8 cellular contexts compared by ENCODE assay signal in genomic region chr19:6393074-6393981, GRCh38. TPM values are rescaled to one million over a fixed set of nuclear protein-coding genes. Genes with fewer than 3 reads are reported as not detected.
DNase-seq lines count a peak whose midpoint lies in the region; ATAC-seq, FAIRE-seq and TF ChIP-seq lines count a peak whose summit lies in the region.

A gene with protein sequence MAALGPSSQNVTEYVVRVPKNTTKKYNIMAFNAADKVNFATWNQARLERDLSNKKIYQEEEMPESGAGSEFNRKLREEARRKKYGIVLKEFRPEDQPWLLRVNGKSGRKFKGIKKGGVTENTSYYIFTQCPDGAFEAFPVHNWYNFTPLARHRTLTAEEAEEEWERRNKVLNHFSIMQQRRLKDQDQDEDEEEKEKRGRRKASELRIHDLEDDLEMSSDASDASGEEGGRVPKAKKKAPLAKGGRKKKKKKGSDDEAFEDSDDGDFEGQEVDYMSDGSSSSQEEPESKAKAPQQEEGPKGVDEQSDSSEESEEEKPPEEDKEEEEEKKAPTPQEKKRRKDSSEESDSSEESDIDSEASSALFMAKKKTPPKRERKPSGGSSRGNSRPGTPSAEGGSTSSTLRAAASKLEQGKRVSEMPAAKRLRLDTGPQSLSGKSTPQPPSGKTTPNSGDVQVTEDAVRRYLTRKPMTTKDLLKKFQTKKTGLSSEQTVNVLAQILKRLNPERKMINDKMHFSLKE (minus strand): TSS chr19:6393164. CDS start chr19:6392995, 169 bp downstream.

- peak within 1 kb of the TSS; percentile 95 to 100 (median 98) for H3K4me3 Mint-ChIP-seq in IgD-negative memory B cell

- no peaks in the 10 kb centered on the region for H3K9me3 Mint-ChIP-seq in IgD-negative memory B cell

- peak; percentile 89 for DNase-seq in D721Med (ENCODE audit: insufficient read length, low spot score)
- DNase-seq in OCI-M2 (lab: John Stamatoyannopoulos, UW; ENCODE audit: unreplicated experiment), result peak; percentile 86
- DNase-seq in activated T-cell treated with anti-CD3 and anti-CD28 coated beads for 4 hours, result peak; percentile 89
- DNase-seq in epithelial cell of prostate (ENCODE audit: low read depth, low spot score), result peak; percentile 36
- DNase-seq in mucosa of gallbladder (ENCODE audit: low spot score), result peak; percentile 92
- peak; percentile 87 to 89 for DNase-seq in stimulated activated CD8-positive, alpha-beta memory T cell treated with anti-CD3 and anti-CD28 coated beads, Interleukin-4, amount 100 ng/mL, for 4 hours (ENCODE audit: low read depth in 2 of 2, low spot score in 1 of 2)

- H3K4me1 Mint-ChIP-seq in IgD-negative memory B cell, result peaks cover 14 to 22% (median 16%) of the 10 kb centered on the region in 3 donors

- no peak for FAIRE-seq in D721Med (lab: Jason Lieb, UNC)

- no peak for TF ChIP-seq CTCF in D721Med (IDR thresholded peaks at IDR 0.05; ENCODE audit: insufficient read depth, missing control alignments)

- ATAC-seq in GM21515 (IDR thresholded peaks at IDR 0.05; ENCODE audit: unreplicated experiment), result peak; percentile 80

- peak within 1 kb of the TSS; percentile 78 for H3K27ac ChIP-seq in epithelial cell of prostate

- no peaks in the 10 kb centered on the region for H3K27me3 Mint-ChIP-seq in IgD-negative memory B cell

- peaks cover 6% of the 10 kb centered on the region for H3K36me3 Mint-ChIP-seq in IgD-negative memory B cell

- peak within 1 kb of the TSS; percentile 97 to 100 (median 99) for H3K27ac Mint-ChIP-seq in IgD-negative memory B cell

RNA-seq across cellular contexts. Expression of the gene that starts here (rescaled TPM):
- polyA plus RNA-seq in IgD-negative memory B cell, result 25.4 TPM
- total RNA-seq in mucosa of gallbladder, result 66.8 TPM

Comparison
In these comparisons a context has a peak if more than half of its experiments do, and no peak if none do; other contexts are left out.
1. Peak in every context shown above with its lines: DNase-seq, ATAC-seq and H3K27ac ChIP-seq.
2. DNase-seq: peak in every context shown above with its lines; median percentile 92 in mucosa of gallbladder; 89 in D721Med; 89 in activated T-cell treated with anti-CD3 and anti-CD28 coated beads for 4 hours; 88 in stimulated activated CD8-positive, alpha-beta memory T cell treated with anti-CD3 and anti-CD28 coated beads, Interleukin-4, amount 100 ng/mL, for 4 hours; 86 in OCI-M2; 36 in epithelial cell of prostate.